14 cellular contexts compared by ENCODE assay signal in the genomic region with DNA sequence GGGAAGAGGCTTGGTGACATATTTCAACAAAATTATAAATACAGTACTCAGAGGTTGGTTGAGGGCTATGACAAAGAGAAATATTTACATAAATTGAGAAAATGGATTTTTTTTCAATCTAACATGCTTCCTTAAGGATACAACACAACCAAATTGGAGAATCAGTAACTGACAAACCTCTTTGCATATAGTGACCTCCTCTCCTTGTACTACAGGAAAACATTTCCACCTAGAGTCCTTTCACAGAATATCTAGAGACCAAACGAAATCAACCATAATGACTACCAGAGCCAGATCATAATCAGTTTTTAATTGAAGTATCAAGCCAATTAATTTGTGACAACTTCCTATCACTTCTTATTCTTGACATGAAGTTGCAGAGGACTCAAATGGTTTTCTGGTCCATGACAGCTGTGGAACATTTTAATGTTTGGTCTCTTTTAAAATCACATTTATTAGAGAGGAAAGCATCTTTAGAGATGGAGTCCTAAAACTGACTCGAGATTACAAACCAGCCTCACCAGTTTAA. TPM values are rescaled to one million over a fixed set of nuclear protein-coding genes. Genes with fewer than 3 reads are reported as not detected.
"Had no signal": no experiment of that assay in that cellular context is flagged by ENCODE, and none has a peak within 500 bp of the region (broad histone marks: within the 10 kb centered on the region; RNA-seq: fewer than 3 reads in every experiment).

No MANE protein-coding gene starts in this region.

- H3K4me3 ChIP-seq: esophagus squamous epithelium, left lung, ovary, testis had no signal

- ATAC-seq: left lung had no signal

- DNase-seq: activated CD4-positive, alpha-beta T cell treated with anti-CD3 and anti-CD28 coated beads, Interleukin-2, amount 50 U/mL, for 4 hours; activated CD4-positive, CD25-positive, alpha-beta regulatory T cell treated with anti-CD3 and anti-CD28 coated beads, Interleukin-2, amount 50 U/mL, for 72 hours; activated T-cell treated with anti-CD3 and anti-CD28 coated beads, Interleukin-2, amount 50 U/mL, for 24 hours; aorta; esophagus squamous epithelium; foreskin fibroblast; glutamatergic neuron; left lung; ovary; stimulated activated CD4-positive, alpha-beta T cell treated with anti-CD3 and anti-CD28 coated beads, Interleukin-2, amount 100 ng/mL, for 48 hours; testis had no signal

- H3K4me3 Mint-ChIP-seq: activated T-cell treated with anti-CD3 and anti-CD28 coated beads, Interleukin-2, amount 50 U/mL, for 24 hours; memory B cell; stimulated activated naive CD8-positive, alpha-beta T cell treated with anti-CD3 and anti-CD28 coated beads, Interleukin-15, Interleukin-2, amounts not matched to agents 100 ng/mL and 50 ng/mL, for 24 hours had no signal

- H3K9me3 Mint-ChIP-seq: activated T-cell treated with anti-CD3 and anti-CD28 coated beads, Interleukin-2, amount 50 U/mL, for 24 hours; neural crest cell; stimulated activated naive CD8-positive, alpha-beta T cell treated with anti-CD3 and anti-CD28 coated beads, Interleukin-15, Interleukin-2, amounts not matched to agents 100 ng/mL and 50 ng/mL, for 24 hours had no signal

- H3K9me3 ChIP-seq: esophagus squamous epithelium, left lung, ovary, testis had no signal

- H3K27me3 ChIP-seq: ovary, testis had no signal

- H3K27ac Mint-ChIP-seq: activated T-cell treated with anti-CD3 and anti-CD28 coated beads, Interleukin-2, amount 50 U/mL, for 24 hours; memory B cell; stimulated activated naive CD8-positive, alpha-beta T cell treated with anti-CD3 and anti-CD28 coated beads, Interleukin-15, Interleukin-2, amounts not matched to agents 100 ng/mL and 50 ng/mL, for 24 hours had no signal

- H3K36me3 ChIP-seq: esophagus squamous epithelium, left lung, ovary had no signal

- H3K4me1 ChIP-seq: testis had no signal

- H3K27ac ChIP-seq: esophagus squamous epithelium, left lung, ovary, testis had no signal

- H3K36me3 Mint-ChIP-seq: memory B cell had no signal

RNA-seq across cellular contexts. Expression of a gene that starts 3.6 kb away (rescaled TPM):
- total RNA-seq: aorta, esophagus squamous epithelium, left lung had no signal
- polyA plus RNA-seq: aorta had no signal
